In the genomic region with DNA sequence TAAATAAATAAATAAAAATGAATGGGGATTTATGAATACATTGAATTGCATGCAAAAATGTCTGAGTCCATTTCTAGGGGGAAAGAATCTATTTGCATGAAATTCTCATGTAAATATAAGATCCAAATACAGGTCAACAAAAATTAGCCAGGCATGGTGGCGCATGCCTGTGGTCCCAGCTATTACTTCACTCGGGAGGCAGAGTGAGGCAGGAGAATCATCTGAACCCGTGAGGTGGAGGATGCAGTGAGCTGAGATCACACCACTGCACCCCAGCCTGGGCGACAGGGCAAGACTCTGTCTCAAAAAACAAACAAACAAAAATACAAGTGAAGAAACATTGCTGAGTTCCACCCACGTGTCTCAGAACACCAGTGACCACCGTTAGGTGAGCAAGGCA, we compare ENCODE assay signal across 14 cellular contexts. TPM values are rescaled to one million over a fixed set of nuclear protein-coding genes. Genes with fewer than 3 reads are reported as not detected.
DNase-seq lines count a peak whose midpoint lies in the region; ATAC-seq and TF ChIP-seq lines count a peak whose summit lies in the region.
"Had no signal": no experiment of that assay in that cellular context is flagged by ENCODE, and none has a peak within 500 bp of the region (broad histone marks: within the 10 kb centered on the region; RNA-seq: fewer than 3 reads in every experiment).

No MANE protein-coding gene starts in this region.

- H3K4me3 ChIP-seq in OCI-LY3 (ENCODE audit: low read length) (no peak overlapping the region), esophagus muscularis mucosa (no peak overlapping the region), sigmoid colon (no peak overlapping the region)

- WGBS in esophagus muscularis mucosa = 67% methylated on average over 6 of the region's 6 CpGs
- 64 to 70% methylated on average over 6 of the region's 6 CpGs for WGBS in sigmoid colon, 2 donors

- H3K79me2 ChIP-seq in OCI-LY3 (ENCODE audit: low read length) = peaks cover 91% of the 10 kb centered on the region

- H3K27ac ChIP-seq in OCI-LY3 (ENCODE audit: low read length) (no peak overlapping the region), esophagus muscularis mucosa (replicated peaks in 1 of 4) (peak overlapping the region; percentile 87 to 95 (median 94)), sigmoid colon (peak overlapping the region; percentile 89 to 93 (median 90))

- no peaks in the 10 kb centered on the region for H3K27me3 ChIP-seq in OCI-LY3 (ENCODE audit: low read depth, low read length)
- H3K27me3 ChIP-seq in esophagus muscularis mucosa = no peaks in the 10 kb centered on the region
- no peaks in the 10 kb centered on the region for H3K27me3 ChIP-seq in sigmoid colon

- TF ChIP-seq CTCF in OCI-LY3 (IDR thresholded peaks at IDR 0.05; ENCODE audit: low read depth, low read length) = no peak
- no peak for TF ChIP-seq CTCF in esophagus muscularis mucosa (IDR thresholded peaks at IDR 0.05)
- no peak for TF ChIP-seq CTCF in sigmoid colon (IDR thresholded peaks at IDR 0.05)

- no peak overlapping the region for H2AFZ ChIP-seq in OCI-LY3 (ENCODE audit: low read depth, low read length)

- peaks cover 66% of the 10 kb centered on the region for H4K20me1 ChIP-seq in OCI-LY3 (ENCODE audit: insufficient read depth, low read length)

- TF ChIP-seq POLR2A in esophagus muscularis mucosa (IDR thresholded peaks at IDR 0.05; ENCODE audit: low read depth) = no peak
- no peak for TF ChIP-seq POLR2A in sigmoid colon (IDR thresholded peaks at IDR 0.05)

- H3K27me3 Mint-ChIP-seq in T-helper 2 cell treated with Interferon-gamma antibody and Interleukin-4, amounts not matched to agents 5 μg/mL and 100 μg/mL, for 36 hours (ENCODE audit: low read depth) = no peaks in the 10 kb centered on the region
- H3K27me3 Mint-ChIP-seq: brain had no signal

- no peak overlapping the region for H3K9ac ChIP-seq in OCI-LY3 (ENCODE audit: low read length)

- H3K36me3 ChIP-seq in OCI-LY3 (replicated peaks; ENCODE audit: low read depth, low read length) = peaks cover 1% of the 10 kb centered on the region
- no peaks in the 10 kb centered on the region for H3K36me3 ChIP-seq in esophagus muscularis mucosa
- H3K36me3 ChIP-seq in sigmoid colon = no peaks in the 10 kb centered on the region

- H3K4me3 Mint-ChIP-seq in T-helper 2 cell treated with Interferon-gamma antibody and Interleukin-4, amounts not matched to agents 5 μg/mL and 100 μg/mL, for 36 hours = no peak overlapping the region
- H3K4me3 Mint-ChIP-seq: brain, nephron had no signal

- no peaks in the 10 kb centered on the region for H3K36me3 Mint-ChIP-seq in T-helper 2 cell treated with Interferon-gamma antibody and Interleukin-4, amounts not matched to agents 5 μg/mL and 100 μg/mL, for 36 hours (ENCODE audit: low read depth)

- intact Hi-C loops in esophagus muscularis mucosa (cut with DNase I) (no loop called here), sigmoid colon (cut with DNase I) (no loop called here)

- H3K9me3 Mint-ChIP-seq in T-helper 2 cell treated with Interferon-gamma antibody and Interleukin-4, amounts not matched to agents 5 μg/mL and 100 μg/mL, for 36 hours = no peaks in the 10 kb centered on the region

- 0 out of 2 replicates have a peak overlapping the region, but pooled peaks have one; percentile 23 for H3K4me2 ChIP-seq in OCI-LY3 (ENCODE audit: low read length)

- DNase-seq in T-helper 2 cell treated with Interferon-gamma antibody and Interleukin-4, amounts not matched to agents 5 μg/mL and 100 μg/mL, for 36 hours (ENCODE audit: low spot score) = no peak
- DNase-seq in T-helper 2 cell (no peak), esophagus muscularis mucosa (ENCODE audit: extremely low spot score) (no peak), sigmoid colon (peak; percentile 45)
- DNase-seq: 8988T, EL, NCI-H1092, NCI-H524 had no signal

- H3K9me3 ChIP-seq in OCI-LY3 (ENCODE audit: insufficient read depth, low read length) (no peaks in the 10 kb centered on the region), esophagus muscularis mucosa (no peaks in the 10 kb centered on the region), sigmoid colon (no peaks in the 10 kb centered on the region)

- peak overlapping the region; percentile 12 for H3K27ac Mint-ChIP-seq in T-helper 2 cell treated with Interferon-gamma antibody and Interleukin-4, amounts not matched to agents 5 μg/mL and 100 μg/mL, for 36 hours

- no peak for TF ChIP-seq EP300 in esophagus muscularis mucosa (IDR thresholded peaks at IDR 0.05)
- TF ChIP-seq EP300 in sigmoid colon (IDR thresholded peaks at IDR 0.05) = no peak

- peaks cover 44% of the 10 kb centered on the region for H3K4me1 Mint-ChIP-seq in T-helper 2 cell treated with Interferon-gamma antibody and Interleukin-4, amounts not matched to agents 5 μg/mL and 100 μg/mL, for 36 hours (ENCODE audit: low read depth)

- peaks cover 52% of the 10 kb centered on the region for H3K4me1 ChIP-seq in OCI-LY3 (ENCODE audit: low read length)
- peaks cover 72 to 98% (median 89%) of the 10 kb centered on the region in 4 donors for H3K4me1 ChIP-seq in esophagus muscularis mucosa
- H3K4me1 ChIP-seq in sigmoid colon = peaks cover 0 to 96% (median 85%) of the 10 kb centered on the region in 4 donors

- ATAC-seq in GM18519 (IDR thresholded peaks at IDR 0.05; ENCODE audit: low FRiP score, unreplicated experiment) = no peak
- ATAC-seq in HG02840 (IDR thresholded peaks at IDR 0.05; ENCODE audit: low FRiP score, unreplicated experiment) = no peak
- no peak for ATAC-seq in HG03354 (IDR thresholded peaks at IDR 0.05; ENCODE audit: poor library complexity, severe bottlenecking, unreplicated experiment)

RNA-seq across cellular contexts. Expression of gene PACSIN2, which starts 17.4 kb away (rescaled TPM):
- total RNA-seq in esophagus muscularis mucosa = 100 to 1,000 TPM in 3 of 4 donors, 10 to 100 TPM in 1; 91.1 to 147 (median 116) TPM
- total RNA-seq in sigmoid colon = 10 to 100 TPM; 44.2 to 52.3 (median 48.3) TPM
- 100 to 1,000 TPM in 1 of 3 donors, 10 to 100 TPM in 2; 75.1 to 126 (median 91.4) TPM for polyA plus RNA-seq in sigmoid colon
